21 cellular contexts compared by ENCODE assay signal in the genomic region with DNA sequence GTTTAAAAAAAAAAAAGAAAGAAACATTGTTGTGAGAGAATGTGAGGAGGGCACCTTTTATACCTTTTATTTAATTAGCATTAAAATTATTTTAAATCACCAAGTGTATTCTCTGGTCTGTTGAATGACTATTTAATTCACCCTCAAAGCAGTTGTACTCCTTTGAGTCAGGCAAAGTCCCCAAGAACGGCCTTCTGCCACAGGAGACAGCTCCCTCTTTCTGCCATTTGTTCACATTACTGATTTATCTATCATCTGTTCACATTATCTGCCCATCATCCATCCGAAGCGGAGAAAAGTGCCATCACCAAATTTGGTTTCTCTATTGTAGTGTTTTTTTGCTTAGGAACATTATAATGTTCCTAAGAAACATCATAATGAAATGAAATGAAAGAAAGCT.
DNase-seq lines count a peak whose midpoint lies in the region; ATAC-seq and TF ChIP-seq lines count a peak whose summit lies in the region.
"Had no signal": no experiment of that assay in that cellular context is flagged by ENCODE, and none has a peak within 500 bp of the region (broad histone marks: within the 10 kb centered on the region; RNA-seq: fewer than 3 reads in every experiment).

No MANE protein-coding gene starts in this region.

- H3K4me2 ChIP-seq in SK-N-SH = no peak overlapping the region
- no peak overlapping the region for H3K4me2 ChIP-seq in Karpas-422 (ENCODE audit: low read depth, low read length, poor library complexity, severe bottlenecking)
- no peak overlapping the region for H3K4me2 ChIP-seq in mesendoderm (ENCODE audit: low read length)

- no peaks in the 10 kb centered on the region for H3K27me3 ChIP-seq in SK-N-SH (ENCODE audit: insufficient read depth)
- no peaks in the 10 kb centered on the region for H3K27me3 ChIP-seq in Karpas-422 (ENCODE audit: low read length)
- no peaks in the 10 kb centered on the region for H3K27me3 ChIP-seq in mesendoderm (ENCODE audit: insufficient read depth, low read length, poor library complexity)
- H3K27me3 ChIP-seq: heart left ventricle had no signal

- no peak overlapping the region for H3K4ac ChIP-seq in mesendoderm (ENCODE audit: low read depth, low read length)

- H3K79me2 ChIP-seq in SK-N-SH (ENCODE audit: insufficient read depth) (no peaks in the 10 kb centered on the region), Karpas-422 (ENCODE audit: low read length) (no peaks in the 10 kb centered on the region), mesendoderm (ENCODE audit: control insufficient read depth, insufficient read depth, low read length) (no peaks in the 10 kb centered on the region)

- H3K23ac ChIP-seq in mesendoderm (ENCODE audit: low read length) = no peak overlapping the region

- in situ Hi-C loops in SK-MEL-5 (cut with HindIII; ENCODE audit: low pct_unique_long_range_greater_than_20kb, low sequenced_read_pairs) = no loop called here

- 0 out of 2 replicates have a peak, but pooled peaks have one; percentile 21 for TF ChIP-seq CTCF in SK-N-SH (IDR thresholded peaks at IDR 0.05)

- no peak for ATAC-seq in SK-N-SH treated with all-trans-retinoic acid at 6 μM for 48 hours
- ATAC-seq: activated CD4-positive, CD25-positive, alpha-beta regulatory T cell treated with anti-CD3 and anti-CD28 coated beads, Interleukin-2, amount 50 U/mL, for 24 hours; CD8-positive, alpha-beta T cell; effector memory CD8-positive, alpha-beta T cell; heart left ventricle; lower lobe of right lung had no signal

- H3K4me1 ChIP-seq in SK-N-SH (ENCODE audit: control insufficient read depth in 1 of 2, insufficient read depth in 2 of 2, low read depth in 1 of 2, low read length in 1 of 2) (no peaks in the 10 kb centered on the region), Karpas-422 (ENCODE audit: low read length) (no peaks in the 10 kb centered on the region), mesendoderm (ENCODE audit: control insufficient read depth, low read depth, low read length) (no peaks in the 10 kb centered on the region)
- H3K4me1 ChIP-seq: heart left ventricle, lower lobe of right lung had no signal

- no peak overlapping the region for H2AK5ac ChIP-seq in mesendoderm (ENCODE audit: low read length)

- CTCF ChIA-PET in SK-N-SH (lab: Yijun Ruan, JAX) = interaction anchor here (0.7 kb wide), 1 partner anchor 69 kb away, joined by 3 read pairs; no protein-coding TSS in a partner anchor

- TF ChIP-seq RAD21 in SK-N-SH (IDR thresholded peaks at IDR 0.05; ENCODE audit: low read length) = peak; percentile 29

- no peak overlapping the region for H3K4me3 ChIP-seq in SK-N-SH (ENCODE audit: low read depth in 2 of 2, low read length in 1 of 2)
- no peak overlapping the region for H3K4me3 ChIP-seq in Karpas-422 (ENCODE audit: low read length)
- no peak overlapping the region for H3K4me3 ChIP-seq in mesendoderm (ENCODE audit: low read length)
- H3K4me3 ChIP-seq: heart left ventricle, lower lobe of right lung had no signal

- H3K18ac ChIP-seq in mesendoderm (ENCODE audit: low read length) = no peak overlapping the region

- WGBS in SK-N-SH (ENCODE audit: low lambda C conversion rate) = 11% methylated on average over 3 of the region's 3 CpGs
- no CpG with 5 or more reads among the region's 3 CpGs for WGBS in mesendoderm (ENCODE audit: extremely low coverage, insufficient coverage, low lambda C conversion rate)

- H4K8ac ChIP-seq in mesendoderm (ENCODE audit: low read depth, low read length) = no peak overlapping the region

- H3K9me2 ChIP-seq in SK-N-SH (no peaks in the 10 kb centered on the region), Karpas-422 (replicated peaks; ENCODE audit: insufficient read depth, low read length) (no peaks in the 10 kb centered on the region)

- H3K56ac ChIP-seq in mesendoderm (ENCODE audit: low read length) = no peak overlapping the region

- no peak overlapping the region for H3K9ac ChIP-seq in SK-N-SH
- no peak overlapping the region for H3K9ac ChIP-seq in Karpas-422 (ENCODE audit: low read length)
- no peak overlapping the region for H3K9ac ChIP-seq in mesendoderm (ENCODE audit: low read length)

- no peak overlapping the region for H2BK15ac ChIP-seq in mesendoderm (replicated peaks; ENCODE audit: low read depth)

- POLR2A ChIA-PET in SK-N-SH (lab: Yijun Ruan, JAX) = no interaction called here

- H2AFZ ChIP-seq in SK-N-SH (ENCODE audit: low read depth) = no peak overlapping the region
- no peak overlapping the region for H2AFZ ChIP-seq in Karpas-422 (ENCODE audit: low read length)

- H4K20me1 ChIP-seq in SK-N-SH (ENCODE audit: insufficient read depth) = no peaks in the 10 kb centered on the region
- no peaks in the 10 kb centered on the region for H4K20me1 ChIP-seq in Karpas-422 (ENCODE audit: insufficient read depth, low read depth, low read length)

- no peak for DNase-seq in SK-N-SH
- DNase-seq in Karpas-422 = peak; percentile 49
- peak; percentile 15 for DNase-seq in SK-MEL-5 (ENCODE audit: low read depth, low spot score)
- peak; percentile 25 for DNase-seq in mesendoderm
- no peak for DNase-seq in NCI-H2196 treated with DMSO at 0.1 percent for 48 hours (lab: John Stamatoyannopoulos, UW; ENCODE audit: unreplicated experiment)
- no peak for DNase-seq in LoVo (ENCODE audit: low spot score)
- DNase-seq in effector CD8-positive, alpha-beta T cell (lab: John Stamatoyannopoulos, UW) = no peak
- DNase-seq: activated T-cell treated with anti-CD3 and anti-CD28 coated beads, Interleukin-2, amount 50 U/mL, for 48 hours; CD8-positive, alpha-beta T cell; cerebellar nuclear complex; effector memory CD8-positive, alpha-beta T cell; heart left ventricle; immature natural killer cell; lower lobe of right lung; NCI-H1048; NCI-H2081; NCI-H524 treated with DMSO at 0.1 percent for 48 hours; stimulated activated CD4-positive, alpha-beta T cell treated with anti-CD3 and anti-CD28 coated beads, Interleukin-12 subunit alpha, Interleukin-12 subunit beta, amount 100 ng/mL, for 4 hours; T-helper 9 cell had no signal

- no peaks in the 10 kb centered on the region for H3K36me3 ChIP-seq in SK-N-SH (replicated peaks in 1 of 2; ENCODE audit: control insufficient read depth in 1 of 2, insufficient read depth in 2 of 2, low read length in 1 of 2)
- H3K36me3 ChIP-seq in Karpas-422 (ENCODE audit: insufficient read depth, low read length) = no peaks in the 10 kb centered on the region
- H3K36me3 ChIP-seq in mesendoderm (ENCODE audit: control insufficient read depth, insufficient read depth, low read length) = no peaks in the 10 kb centered on the region
- H3K36me3 ChIP-seq: heart left ventricle, lower lobe of right lung had no signal

- H3K9me3 ChIP-seq in SK-N-SH = no peaks in the 10 kb centered on the region
- no peaks in the 10 kb centered on the region for H3K9me3 ChIP-seq in Karpas-422 (ENCODE audit: low read length)
- H3K9me3 ChIP-seq: heart left ventricle, lower lobe of right lung had no signal

- no peak overlapping the region for H3K27ac ChIP-seq in SK-N-SH (ENCODE audit: low read depth in 2 of 2, low read length in 1 of 2)
- H3K27ac ChIP-seq in Karpas-422 (ENCODE audit: low read length) = no peak overlapping the region
- H3K27ac ChIP-seq in mesendoderm (ENCODE audit: low read depth, low read length) = no peak overlapping the region
- H3K27ac ChIP-seq: heart left ventricle, lower lobe of right lung had no signal

- no peak for TF ChIP-seq EP300 in SK-N-SH (IDR thresholded peaks at IDR 0.05; ENCODE audit: borderline replicate concordance in 1 of 2, low read depth in 1 of 2, low read length in 1 of 2)

- H3K79me1 ChIP-seq in mesendoderm (ENCODE audit: low read length) = no peaks in the 10 kb centered on the region

- H2BK5ac ChIP-seq in mesendoderm (ENCODE audit: low read length) = no peak overlapping the region

- H3F3A ChIP-seq in SK-N-SH (replicated peaks; ENCODE audit: insufficient read depth) = no peaks in the 10 kb centered on the region

- no peak overlapping the region for H2BK120ac ChIP-seq in mesendoderm (ENCODE audit: low read depth, low read length)

- H4K5ac ChIP-seq in mesendoderm (ENCODE audit: low read length) = no peak overlapping the region

TF ChIP-seq in SK-N-SH, 30 proteins besides CTCF, POLR2A, EP300 and RAD21 (continues in another document):
- TF ChIP-seq, protein P1, sequence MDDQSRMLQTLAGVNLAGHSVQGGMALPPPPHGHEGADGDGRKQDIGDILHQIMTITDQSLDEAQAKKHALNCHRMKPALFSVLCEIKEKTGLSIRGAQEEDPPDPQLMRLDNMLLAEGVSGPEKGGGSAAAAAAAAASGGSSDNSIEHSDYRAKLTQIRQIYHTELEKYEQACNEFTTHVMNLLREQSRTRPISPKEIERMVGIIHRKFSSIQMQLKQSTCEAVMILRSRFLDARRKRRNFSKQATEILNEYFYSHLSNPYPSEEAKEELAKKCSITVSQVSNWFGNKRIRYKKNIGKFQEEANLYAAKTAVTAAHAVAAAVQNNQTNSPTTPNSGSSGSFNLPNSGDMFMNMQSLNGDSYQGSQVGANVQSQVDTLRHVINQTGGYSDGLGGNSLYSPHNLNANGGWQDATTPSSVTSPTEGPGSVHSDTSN (IDR thresholded peaks at IDR 0.05) = no peak
- TF ChIP-seq FOXJ3 (CRISPR knock-in tag; IDR thresholded peaks at IDR 0.05) (no peak), EZH2phosphoT487 (IDR thresholded peaks at IDR 0.05; ENCODE audit: borderline replicate concordance, low read depth) (no peak)

TF ChIP-seq in SK-N-SH treated with all-trans-retinoic acid at 6 μM for 48 hours, 23 proteins besides CTCF, POLR2A, EP300 and RAD21 (continues in another document):
- no peak for TF ChIP-seq ESRRG (CRISPR knock-in tag; IDR thresholded peaks at IDR 0.05)
- TF ChIP-seq, protein P2, sequence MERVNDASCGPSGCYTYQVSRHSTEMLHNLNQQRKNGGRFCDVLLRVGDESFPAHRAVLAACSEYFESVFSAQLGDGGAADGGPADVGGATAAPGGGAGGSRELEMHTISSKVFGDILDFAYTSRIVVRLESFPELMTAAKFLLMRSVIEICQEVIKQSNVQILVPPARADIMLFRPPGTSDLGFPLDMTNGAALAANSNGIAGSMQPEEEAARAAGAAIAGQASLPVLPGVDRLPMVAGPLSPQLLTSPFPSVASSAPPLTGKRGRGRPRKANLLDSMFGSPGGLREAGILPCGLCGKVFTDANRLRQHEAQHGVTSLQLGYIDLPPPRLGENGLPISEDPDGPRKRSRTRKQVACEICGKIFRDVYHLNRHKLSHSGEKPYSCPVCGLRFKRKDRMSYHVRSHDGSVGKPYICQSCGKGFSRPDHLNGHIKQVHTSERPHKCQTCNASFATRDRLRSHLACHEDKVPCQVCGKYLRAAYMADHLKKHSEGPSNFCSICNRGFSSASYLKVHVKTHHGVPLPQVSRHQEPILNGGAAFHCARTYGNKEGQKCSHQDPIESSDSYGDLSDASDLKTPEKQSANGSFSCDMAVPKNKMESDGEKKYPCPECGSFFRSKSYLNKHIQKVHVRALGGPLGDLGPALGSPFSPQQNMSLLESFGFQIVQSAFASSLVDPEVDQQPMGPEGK (CRISPR knock-in tag; IDR thresholded peaks at IDR 0.05; ENCODE audit: borderline replicate concordance) = no peak
- no peak for TF ChIP-seq ZNF8 (CRISPR knock-in tag; IDR thresholded peaks at IDR 0.05)
- TF ChIP-seq ZNF70 (CRISPR knock-in tag; IDR thresholded peaks at IDR 0.05) = no peak
- no peak for TF ChIP-seq PPARA (CRISPR knock-in tag; IDR thresholded peaks at IDR 0.05; ENCODE audit: borderline replicate concordance)

Comparison
In these comparisons a context has a peak if more than half of its experiments do, and no peak if none do; other contexts are left out.
1. DNase-seq: peak in Karpas-422 (single experiment), SK-MEL-5 (single experiment) and mesendoderm (single experiment); none in SK-N-SH (single experiment), NCI-H2196 treated with DMSO at 0.1 percent for 48 hours (single experiment), LoVo (single experiment) and effector CD8-positive, alpha-beta T cell (single experiment).